8 cellular contexts compared by ENCODE assay signal in the genomic region with DNA sequence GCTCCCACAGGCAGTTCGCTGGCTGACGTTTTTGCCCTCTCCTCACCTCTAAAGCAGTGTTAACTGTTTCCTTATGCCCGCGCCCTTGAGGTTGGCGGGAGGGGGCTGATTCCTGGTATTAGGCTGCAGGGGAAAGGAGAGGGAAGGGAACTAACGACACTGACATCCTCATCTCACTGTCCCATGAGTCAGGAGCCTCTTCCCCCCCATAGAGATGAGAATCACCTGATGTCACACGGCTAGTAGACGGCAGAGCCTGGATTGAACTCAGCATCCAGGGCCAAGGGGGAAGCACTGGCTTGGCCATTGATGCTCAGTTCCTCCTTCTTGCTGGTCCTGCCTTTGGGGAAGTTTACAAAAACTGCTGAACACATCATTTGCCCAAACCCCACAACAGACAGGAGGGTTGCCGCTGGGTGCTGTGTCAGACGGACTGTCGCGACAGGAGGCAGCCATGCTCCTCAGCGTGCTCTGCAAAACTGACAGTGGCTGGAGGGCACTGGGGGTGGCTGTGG. TPM values are rescaled to one million over a fixed set of nuclear protein-coding genes. Genes with fewer than 3 reads are reported as not detected.
A peak's percentile ranks its signal among the peaks of the same experiment; 100 is the strongest.
DNase-seq lines count a peak whose midpoint lies in the region; ATAC-seq and TF ChIP-seq lines count a peak whose summit lies in the region.

No MANE protein-coding gene starts in this region.

- H3K4me1 ChIP-seq in adrenal gland (replicated peaks in 1 of 2) = peaks cover 13 to 39% of the 10 kb centered on the region in 2 donors
- peaks cover 0 to 2% (median 0%) of the 10 kb centered on the region in 4 donors for H3K4me1 ChIP-seq in right lobe of liver
- H3K4me1 ChIP-seq in tibial artery = peaks cover 0 to 49% (median 30%) of the 10 kb centered on the region in 4 donors

- peak; percentile 22 to 36 (median 32) for ATAC-seq in right lobe of liver
- ATAC-seq in HG02938 (IDR thresholded peaks at IDR 0.05; ENCODE audit: unreplicated experiment) = no peak

- H3K36me3 ChIP-seq in adrenal gland (replicated peaks in 1 of 2) (peaks cover 0 to 6% of the 10 kb centered on the region in 2 donors), right lobe of liver (peaks cover 0 to 4% (median 0%) of the 10 kb centered on the region in 4 donors), tibial artery (peaks cover 8 to 23% (median 19%) of the 10 kb centered on the region in 3 donors)

- H3K9me3 ChIP-seq in adrenal gland (replicated peaks in 1 of 3) (no peaks in the 10 kb centered on the region), right lobe of liver (no peaks in the 10 kb centered on the region), tibial artery (no peaks in the 10 kb centered on the region)

- H3K27ac ChIP-seq in adrenal gland = peak overlapping the region; percentile 43 to 90 (median 53)
- H3K27ac ChIP-seq in right lobe of liver = peak overlapping the region; percentile 30 to 72 (median 45)
- H3K27ac ChIP-seq in tibial artery = peak overlapping the region; percentile 60 to 64

- DNase-seq in NCI-H1417 (lab: John Stamatoyannopoulos, UW) (peak in 2 of 3 experiments; percentile 27 to 47), NCI-H1417 treated with DMSO at 0.1 percent for 48 hours (lab: John Stamatoyannopoulos, UW) (no peak), adrenal gland (peak in 5 of 7 donors; percentile 46 to 70 (median 62)), right lobe of liver (no peak), tibial artery (peak in 1 of 2 donors; percentile 67), NCI-H774 (lab: John Stamatoyannopoulos, UW) (no peak)
- DNase-seq in stimulated activated CD4-positive, alpha-beta T cell treated with anti-CD3 and anti-CD28 coated beads, Interleukin-15, amount 100 ng/mL, for 24 hours = no peak

- H3K4me3 ChIP-seq in adrenal gland = no peak overlapping the region
- no peak overlapping the region for H3K4me3 ChIP-seq in right lobe of liver
- no peak overlapping the region for H3K4me3 ChIP-seq in tibial artery

- WGBS in adrenal gland, 4 donors = 60 to 80% (median 76%) methylated on average over 10 to 13 of the region's 13 CpGs
- WGBS in right lobe of liver (ENCODE audit: insufficient coverage, low coverage, low lambda C conversion rate, missing lambda C conversion rate) = 72% methylated on average over 8 of the region's 13 CpGs

- intact Hi-C loops in adrenal gland (cut with DNase I) = no loop called here
- intact Hi-C loops in right lobe of liver (cut with DNase I) = loop anchor here in 1 of 2 donors (10.0 kb wide), 1 partner anchor 159 kb away; no protein-coding TSS in a partner anchor
- intact Hi-C loops in tibial artery (cut with DNase I; ENCODE audit: low total_unique reads) = loop anchor here (10.0 kb wide), 1 partner anchor 59 kb away; the partner anchor contains the start of gene ZNF710

- TF ChIP-seq CTCF in adrenal gland (IDR thresholded peaks at IDR 0.05) (no peak), right lobe of liver (IDR thresholded peaks at IDR 0.05) (no peak), tibial artery (IDR thresholded peaks at IDR 0.05) (no peak)

- TF ChIP-seq POLR2A in adrenal gland (IDR thresholded peaks at IDR 0.05) (no peak), right lobe of liver (IDR thresholded peaks at IDR 0.05) (peak; percentile 11)

- H3K27me3 ChIP-seq in adrenal gland (no peaks in the 10 kb centered on the region), right lobe of liver (no peaks in the 10 kb centered on the region), tibial artery (no peaks in the 10 kb centered on the region)

RNA-seq across cellular contexts. Expression of gene IDH2, which starts 38.5 kb away (rescaled TPM):
- total RNA-seq in adrenal gland (10 to 100 TPM; 15.8 to 26.1 (median 20.5) TPM), right lobe of liver (100 to 1,000 TPM; 115 to 371 (median 261) TPM)
- 10 to 100 TPM; 10.3 to 16.6 (median 13.5) TPM for polyA plus RNA-seq in adrenal gland

Comparison
In these comparisons a context has a peak if more than half of its experiments do, and no peak if none do; other contexts are left out.
1. DNase-seq: peak in NCI-H1417 (2 of 3) and adrenal gland (5 of 7); none in NCI-H1417 treated with DMSO at 0.1 percent for 48 hours (single experiment), right lobe of liver (0 of 3), NCI-H774 (single experiment) and stimulated activated CD4-positive, alpha-beta T cell treated with anti-CD3 and anti-CD28 coated beads, Interleukin-15, amount 100 ng/mL, for 24 hours (single experiment).
2. RNA of gene IDH2, which starts 38.5 kb away (total RNA-seq): 115 to 371 TPM in right lobe of liver; 15.8 to 26.1 TPM in adrenal gland; every median in the first group is over 4 times any median in the second.
3. Peak in every context shown above with its lines, with median percentiles within 50 percentile points of each other: H3K27ac ChIP-seq.